8 cellular contexts compared by ENCODE assay signal in the genomic region with DNA sequence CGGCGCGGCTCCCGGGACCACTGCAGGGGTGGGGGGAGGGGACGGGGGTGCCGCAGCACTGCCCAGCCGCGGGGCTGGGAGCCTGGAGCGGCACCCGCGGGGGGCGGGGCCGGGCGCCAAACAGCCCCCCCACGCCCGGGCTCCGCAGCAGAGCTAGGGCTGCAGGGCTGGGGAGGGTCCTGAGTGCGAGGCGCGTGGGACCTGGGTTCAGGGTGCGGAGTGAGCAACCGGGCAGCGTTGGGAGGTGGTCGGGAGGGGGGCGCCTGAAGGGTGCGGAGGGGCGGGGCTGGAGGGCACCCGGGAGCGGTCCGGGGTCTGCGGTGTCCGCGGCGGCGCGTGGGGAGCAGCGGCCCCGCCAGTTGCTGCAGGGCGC. TPM values are rescaled to one million over a fixed set of nuclear protein-coding genes. Genes with fewer than 3 reads are reported as not detected.
A peak's percentile ranks its signal among the peaks of the same experiment; 100 is the strongest.
DNase-seq lines count a peak whose midpoint lies in the region; ATAC-seq and TF ChIP-seq lines count a peak whose summit lies in the region.

No MANE protein-coding gene starts in this region.

- H3K4me3 ChIP-seq in HL-60 (replicated peaks; ENCODE audit: insufficient read depth, low read length) (peak overlapping the region; percentile 84), body of pancreas (peak overlapping the region; percentile 57)

- intact Hi-C loops in body of pancreas (cut with DNase I): no loop called here

- H3K9me3 Mint-ChIP-seq in mesothelial cell of epicardium: no peaks in the 10 kb centered on the region

- no peak for ATAC-seq in body of pancreas

- H3K9me3 ChIP-seq in body of pancreas: no peaks in the 10 kb centered on the region

- peak; percentile 51 for DNase-seq in GM10266 (ENCODE audit: extremely low spot score)
- no peak for DNase-seq in HL-60 (ENCODE audit: low read depth in 1 of 2, low spot score in 1 of 2)
- peak in 1 of 4 donors; percentile 27 for DNase-seq in body of pancreas
- DNase-seq in mesothelial cell of epicardium (ENCODE audit: low spot score in 2 of 2, unreplicated experiment in 2 of 2): no peak
- DNase-seq in NCI-H1930 (lab: John Stamatoyannopoulos, UW): no peak
- DNase-seq in SKM-1 treated with dmso at 0.1 percent for 144 hours (lab: John Stamatoyannopoulos, UW; ENCODE audit: unreplicated experiment): no peak
- DNase-seq in OCI-M2 (lab: John Stamatoyannopoulos, UW; ENCODE audit: unreplicated experiment): no peak
- no peak for DNase-seq in activated CD4-positive, alpha-beta T cell treated with anti-CD3 and anti-CD28 coated beads, Interleukin-2, amount 50 U/mL, for 1 hour

- WGBS in body of pancreas, 2 donors: 1% methylated on average over 20 of the region's 39 CpGs; no CpG with 5 or more reads in 1 of the 2 donors

- peaks cover 2% of the 10 kb centered on the region for H3K27me3 Mint-ChIP-seq in mesothelial cell of epicardium (ENCODE audit: low read depth)

- H3K4me1 Mint-ChIP-seq in mesothelial cell of epicardium: peaks cover 17% of the 10 kb centered on the region

- H3K36me3 Mint-ChIP-seq in mesothelial cell of epicardium: peaks cover 2% of the 10 kb centered on the region

- H3K36me3 ChIP-seq in body of pancreas (replicated peaks in 1 of 2; ENCODE audit: insufficient read depth in 1 of 2, low read depth in 2 of 2): no peaks in the 10 kb centered on the region

- H3K27ac ChIP-seq in HL-60 (replicated peaks) (no peak overlapping the region), body of pancreas (peak overlapping the region in 3 of 4 donors; percentile 40 to 59 (median 56))

- TF ChIP-seq POLR2A in body of pancreas (IDR thresholded peaks at IDR 0.05): no peak

- peak overlapping the region; percentile 51 for H3K4me3 Mint-ChIP-seq in mesothelial cell of epicardium

- TF ChIP-seq CTCF in GM10266 (IDR thresholded peaks at IDR 0.05; ENCODE audit: control insufficient read depth, insufficient read depth, low read depth, missing control alignments): no peak
- TF ChIP-seq CTCF in HL-60 (IDR thresholded peaks at IDR 0.05; ENCODE audit: insufficient read depth, low read length): no peak
- no peak for TF ChIP-seq CTCF in body of pancreas (IDR thresholded peaks at IDR 0.05)
- TF ChIP-seq CTCF in mesothelial cell of epicardium (IDR thresholded peaks at IDR 0.05; ENCODE audit: unreplicated experiment): no peak

- no peak overlapping the region for H3K27ac Mint-ChIP-seq in mesothelial cell of epicardium

- H3K27me3 ChIP-seq in HL-60 (ENCODE audit: insufficient read depth, poor library complexity, severe bottlenecking): no peaks in the 10 kb centered on the region
- H3K27me3 ChIP-seq in body of pancreas: no peaks in the 10 kb centered on the region

- H3K4me1 ChIP-seq in body of pancreas: peaks cover 30% of the 10 kb centered on the region

RNA-seq across cellular contexts. Expression of a gene that starts 0.5 kb away (rescaled TPM):
- total RNA-seq in body of pancreas (10 to 100 TPM; 14.8 to 17.4 TPM), mesothelial cell of epicardium (27.3 to 28.3 TPM (median 27.8 TPM) in 3 replicates)

RNA-seq across cellular contexts. Expression of a gene that starts 37.1 kb away (rescaled TPM):
- total RNA-seq in body of pancreas: 1 to 10 TPM; 1.6 to 4.3 TPM
- total RNA-seq in mesothelial cell of epicardium: 3.4 to 5.1 TPM (median 4.7 TPM) in 3 replicates
